10 cellular contexts compared by ENCODE assay signal in genomic region chr21:44354001-44354405, GRCh38. TPM values are rescaled to one million over a fixed set of nuclear protein-coding genes. Genes with fewer than 3 reads are reported as not detected.
A peak's percentile ranks its signal among the peaks of the same experiment; 100 is the strongest.
DNase-seq lines count a peak whose midpoint lies in the region; ATAC-seq, FAIRE-seq and TF ChIP-seq lines count a peak whose summit lies in the region.
"Had no signal": no experiment of that assay in that cellular context is flagged by ENCODE, and none has a peak within 500 bp of the region (broad histone marks: within the 10 kb centered on the region; RNA-seq: fewer than 3 reads in every experiment).

No MANE protein-coding gene starts in this region.

- no peak for TF ChIP-seq CTCF in pancreas (IDR thresholded peaks at IDR 0.05)

- H3K4me3 ChIP-seq in duodenal mucosa (ENCODE audit: low read depth in 1 of 2, low read length in 2 of 2): peak overlapping the region; percentile 44 to 55
- peak overlapping the region in 1 of 4 donors; percentile 28 for H3K4me3 ChIP-seq in pancreas

- no peaks in the 10 kb centered on the region for H3K9me3 ChIP-seq in duodenal mucosa (ENCODE audit: control insufficient read depth in 1 of 2, low read length in 2 of 2)
- no peaks in the 10 kb centered on the region for H3K9me3 ChIP-seq in pancreas

- peak; percentile 96 for DNase-seq in GF-D8 (lab: John Stamatoyannopoulos, UW)
- DNase-seq in NOMO-1 (lab: John Stamatoyannopoulos, UW; ENCODE audit: unreplicated experiment in 2 of 2): peak; percentile 93
- DNase-seq in pancreas: no peak
- DNase-seq in NCI-H1417 treated with DMSO at 0.1 percent for 48 hours (lab: John Stamatoyannopoulos, UW): no peak
- no peak for DNase-seq in NCI-H1048 (lab: John Stamatoyannopoulos, UW)
- DNase-seq: NCI-H1092, OCI-M1 had no signal

- ATAC-seq in pancreas (peak in 3 of 4 donors; percentile 6 to 35 (median 17)), SK-N-SH treated with all-trans-retinoic acid at 6 μM for 48 hours (no peak), HG03354 (IDR thresholded peaks at IDR 0.05; ENCODE audit: poor library complexity, severe bottlenecking, unreplicated experiment) (no peak)

- H3K27me3 ChIP-seq in duodenal mucosa (ENCODE audit: control insufficient read depth in 1 of 2, insufficient read depth in 2 of 2, low read length in 2 of 2): peaks cover 8 to 20% of the 10 kb centered on the region in 2 donors
- H3K27me3 ChIP-seq in pancreas: peaks cover 0 to 5% (median 0%) of the 10 kb centered on the region in 4 donors

- peaks cover 0 to 27% of the 10 kb centered on the region in 2 donors for H3K4me1 ChIP-seq in duodenal mucosa (ENCODE audit: control insufficient read depth in 1 of 2, insufficient read depth in 2 of 2, low read length in 2 of 2)
- no peaks in the 10 kb centered on the region for H3K4me1 ChIP-seq in pancreas

- intact Hi-C loops in pancreas (cut with DNase I): no loop called here

- no peak for FAIRE-seq in pancreas (lab: Jason Lieb, UNC)

- peak overlapping the region in 1 of 2 donors; percentile 6 for H3K9ac ChIP-seq in duodenal mucosa (ENCODE audit: low read depth in 1 of 2, low read length in 2 of 2)

- H3K36me3 ChIP-seq in duodenal mucosa (ENCODE audit: control insufficient read depth in 1 of 2, insufficient read depth in 2 of 2, low read length in 2 of 2) (no peaks in the 10 kb centered on the region), pancreas (no peaks in the 10 kb centered on the region)

- WGBS in pancreas, 2 donors: 55 to 64% methylated on average over 8 of the region's 8 CpGs

- H3K27ac ChIP-seq in duodenal mucosa (ENCODE audit: low read depth, low read length): no peak overlapping the region
- peak overlapping the region in 2 of 4 donors; percentile 28 to 58 for H3K27ac ChIP-seq in pancreas

TF ChIP-seq in SK-N-SH treated with all-trans-retinoic acid at 6 μM for 48 hours, 23 proteins besides CTCF, POLR2A, EP300 and RAD21:
- TF ChIP-seq ZFP30 (CRISPR knock-in tag; IDR thresholded peaks at IDR 0.05): no peak
- TF ChIP-seq CREB5 (CRISPR knock-in tag; IDR thresholded peaks at IDR 0.05; ENCODE audit: low read depth): no peak
- no peak for TF ChIP-seq ARNTL (CRISPR knock-in tag; IDR thresholded peaks at IDR 0.05; ENCODE audit: borderline replicate concordance, low read depth)

RNA-seq across cellular contexts. Expression of gene TRPM2, which starts 0.6 kb away (rescaled TPM):
- total RNA-seq in pancreas: 1 to 10 TPM in 3 of 6 donors, under 1 TPM in 3; 0.46 to 8.7 (median 1.3) TPM
- polyA plus RNA-seq in pancreas: 1 to 10 TPM; 4.0 to 5.0 TPM

RNA-seq across cellular contexts. Expression of gene CFAP410, which starts 14.8 kb away (rescaled TPM):
- total RNA-seq in pancreas: 10 to 100 TPM; 10.3 to 20.1 (median 15.2) TPM
- polyA plus RNA-seq in pancreas: 100 to 1,000 TPM in 1 of 2 donors, 10 to 100 TPM in 1; 83.9 to 118 TPM

RNA-seq across cellular contexts. Expression of gene PFKL, which starts 54.1 kb away (rescaled TPM):
- total RNA-seq in pancreas: 10 to 100 TPM; 40.0 to 67.9 (median 48.5) TPM
- polyA plus RNA-seq in pancreas: 100 to 1,000 TPM in 1 of 2 donors, 10 to 100 TPM in 1; 89.0 to 120 TPM

Comparison
In these comparisons a context has a peak if more than half of its experiments do, and no peak if none do; other contexts are left out.
1. DNase-seq: peak in GF-D8 (single experiment) and NOMO-1 (2 of 2); none in pancreas (0 of 6), NCI-H1417 treated with DMSO at 0.1 percent for 48 hours (single experiment) and NCI-H1048 (single experiment).
2. ATAC-seq: peak in pancreas (3 of 4); none in SK-N-SH treated with all-trans-retinoic acid at 6 μM for 48 hours (single experiment) and HG03354 (single experiment).